In genomic region chr9:16044116-16044881, GRCh38 we compare ENCODE assay signal across 17 cellular contexts.
DNase-seq lines count a peak whose midpoint lies in the region; ATAC-seq and TF ChIP-seq lines count a peak whose summit lies in the region.
"Had no signal": no experiment of that assay in that cellular context is flagged by ENCODE, and none has a peak within 500 bp of the region (broad histone marks: within the 10 kb centered on the region; RNA-seq: fewer than 3 reads in every experiment).

No MANE protein-coding gene starts in this region.

- H3K9me2 ChIP-seq in GM23248 (ENCODE audit: insufficient read depth) (no peaks in the 10 kb centered on the region), PC-3 (replicated peaks; ENCODE audit: low read length) (no peaks in the 10 kb centered on the region)

- intact Hi-C loops in PC-3 (cut with micrococcal nuclease) (loop anchor here (5.0 kb wide), 1 partner anchor 172 kb away; no protein-coding TSS in a partner anchor), Caco-2 (cut with micrococcal nuclease; ENCODE audit: unreplicated experiment) (no loop called here)

- POLR2A ChIA-PET in PC-3 (lab: Charles Lee; ENCODE audit: unreplicated experiment), result no interaction called here
- POLR2A ChIA-PET in Caco-2 (lab: Charles Lee), result no interaction called here

- H3K4me1 ChIP-seq in GM23248 (ENCODE audit: insufficient read depth) (0 out of 2 replicates have a peak, but pooled peaks cover 4% of the 10 kb centered on the region), PC-3 (ENCODE audit: insufficient read depth, low read length) (peaks cover 28% of the 10 kb centered on the region), endodermal cell (ENCODE audit: control insufficient read depth, insufficient read depth, low read length) (peaks cover 16% of the 10 kb centered on the region), Caco-2 (no peaks in the 10 kb centered on the region)

- DNase-seq in GM23248, result no peak
- DNase-seq in PC-3, result peak; percentile 37
- peak; percentile 11 for DNase-seq in endodermal cell
- DNase-seq in Caco-2, result no peak
- no peak for DNase-seq in nucleus accumbens (lab: John Stamatoyannopoulos, UW)
- DNase-seq in activated CD8-positive, alpha-beta memory T cell treated with anti-CD3 and anti-CD28 coated beads, Interleukin-2, amount 10 ng/mL, durations not matched to agents 7 days and 5 days, result no peak
- DNase-seq: activated CD4-positive, alpha-beta T cell treated with anti-CD3 and anti-CD28 coated beads, Interleukin-2, amount 50 U/mL, for 48 hours; activated T-cell treated with anti-CD3 and anti-CD28 coated beads, Interleukin-2, amount 50 U/mL, for 24 hours; naive thymus-derived CD8-positive, alpha-beta T cell; NCI-H1694 treated with DMSO at 0.1 percent for 48 hours; NK-92 treated with Interleukin-12 subunit alpha and Interleukin-12 subunit beta, amount 100 ng/mL, for 24 hours; stimulated activated naive CD4-positive, alpha-beta T cell had no signal

- H3K27ac ChIP-seq in GM23248 (no peak overlapping the region), PC-3 (ENCODE audit: low read length) (peak overlapping the region; percentile 22; the same call in 1 of the 2 replicates), endodermal cell (ENCODE audit: low read depth, low read length) (no peak overlapping the region)
- H3K27ac ChIP-seq: VCaP had no signal

- CTCF ChIA-PET in PC-3 (lab: Charles Lee) (no interaction called here), Caco-2 (lab: Charles Lee) (no interaction called here)
- CTCF ChIA-PET in activated CD8-positive, alpha-beta memory T cell treated with anti-CD3 and anti-CD28 coated beads, Interleukin-2, amount 10 ng/mL, durations not matched to agents 7 days and 5 days (lab: Charles Lee), result no interaction called here

- no peak for TF ChIP-seq CTCF in PC-3 (conservative IDR thresholded peaks at IDR 0.05; ENCODE audit: low read depth, low read length)
- TF ChIP-seq CTCF in endodermal cell (conservative IDR thresholded peaks at IDR 0.05), result no peak
- TF ChIP-seq CTCF in nephron (IDR thresholded peaks at IDR 0.05; ENCODE audit: unreplicated experiment in 3 of 3), result no peak
- no peak for TF ChIP-seq CTCF in Caco-2 (IDR thresholded peaks at IDR 0.05; ENCODE audit: insufficient read depth in 1 of 2, low read depth in 1 of 2, low read length in 1 of 2, severe bottlenecking in 1 of 2, unreplicated experiment in 1 of 2)

- H3K79me2 ChIP-seq in GM23248 (ENCODE audit: insufficient read depth), result no peaks in the 10 kb centered on the region
- H3K79me2 ChIP-seq in PC-3 (ENCODE audit: low read length), result no peaks in the 10 kb centered on the region

- no peak overlapping the region for H3K4me2 ChIP-seq in GM23248 (ENCODE audit: unreplicated experiment)
- no peak overlapping the region for H3K4me2 ChIP-seq in PC-3 (ENCODE audit: low read length)

- peak overlapping the region; percentile 40; the same call in 1 of the 2 replicates for H2AFZ ChIP-seq in GM23248
- H2AFZ ChIP-seq in PC-3 (ENCODE audit: low read length), result peak overlapping the region; percentile 25; the same call in 1 of the 2 replicates

- ATAC-seq in PC-3 (peak; percentile 28; the same call in 1 of the 2 replicates), GM21717 (IDR thresholded peaks at IDR 0.05; ENCODE audit: unreplicated experiment) (no peak)
- ATAC-seq in activated CD8-positive, alpha-beta memory T cell treated with anti-CD3 and anti-CD28 coated beads, Interleukin-2, amount 10 ng/mL, durations not matched to agents 7 days and 5 days, result no peak
- ATAC-seq: naive thymus-derived CD8-positive, alpha-beta T cell had no signal

- H3K4me1 Mint-ChIP-seq in endodermal cell, result peaks cover 27% of the 10 kb centered on the region
- H3K4me1 Mint-ChIP-seq in nephron, result peaks cover 61% of the 10 kb centered on the region
- no peaks in the 10 kb centered on the region for H3K4me1 Mint-ChIP-seq in Caco-2 (ENCODE audit: low read depth, unreplicated experiment)
- no peaks in the 10 kb centered on the region for H3K4me1 Mint-ChIP-seq in activated CD8-positive, alpha-beta memory T cell treated with anti-CD3 and anti-CD28 coated beads, Interleukin-2, amount 10 ng/mL, durations not matched to agents 7 days and 5 days
- H3K4me1 Mint-ChIP-seq: activated naive CD4-positive, alpha-beta T cell treated with anti-CD3 and anti-CD28 coated beads, Interleukin-2, amount 50 U/mL, for 24 hours; naive thymus-derived CD8-positive, alpha-beta T cell had no signal

- no peak overlapping the region for H3K27ac Mint-ChIP-seq in endodermal cell
- H3K27ac Mint-ChIP-seq in nephron, result peak overlapping the region; percentile 95 to 99 (median 98)
- H3K27ac Mint-ChIP-seq in Caco-2 (ENCODE audit: unreplicated experiment), result no peak overlapping the region
- no peak overlapping the region for H3K27ac Mint-ChIP-seq in activated CD8-positive, alpha-beta memory T cell treated with anti-CD3 and anti-CD28 coated beads, Interleukin-2, amount 10 ng/mL, durations not matched to agents 7 days and 5 days
- H3K27ac Mint-ChIP-seq: activated naive CD4-positive, alpha-beta T cell treated with anti-CD3 and anti-CD28 coated beads, Interleukin-2, amount 50 U/mL, for 24 hours; activated T-cell treated with anti-CD3 and anti-CD28 coated beads, Interleukin-2, amount 50 U/mL, for 24 hours; naive thymus-derived CD8-positive, alpha-beta T cell; type B pancreatic cell had no signal

- in situ Hi-C loops in GM23248 (cut with MboI), result no loop called here

- no peak overlapping the region for H3K9ac ChIP-seq in GM23248
- no peak overlapping the region for H3K9ac ChIP-seq in PC-3 (ENCODE audit: low read length)
- no peak overlapping the region for H3K9ac ChIP-seq in endodermal cell (ENCODE audit: extremely low read depth, low read length, poor library complexity, severe bottlenecking)

- no peak overlapping the region for H3K4me3 ChIP-seq in GM23248
- H3K4me3 ChIP-seq in PC-3 (ENCODE audit: low read length), result no peak overlapping the region
- no peak overlapping the region for H3K4me3 ChIP-seq in endodermal cell (ENCODE audit: low read length)
- no peak overlapping the region for H3K4me3 ChIP-seq in Caco-2 (ENCODE audit: low read depth, low read length)

- no TSS peak for BruUV-seq in PC-3 (replicated peaks; lab: Mats Ljungman, UMichigan)
- BruUV-seq in Caco-2 (replicated peaks; lab: Mats Ljungman, UMichigan), result no TSS peak

- 64 to 72% methylated on average over 4 of the region's 4 CpGs for WGBS in GM23248 (ENCODE audit: low coverage in 1 of 2, low lambda C conversion rate in 2 of 2, missing lambda C conversion rate in 2 of 2), 2 experiments
- 80 to 88% methylated on average over 1 to 2 of the region's 4 CpGs for WGBS in endodermal cell (ENCODE audit: insufficient coverage in 1 of 2, insufficient read length in 1 of 2), 2 experiments

- H3K4me3 Mint-ChIP-seq in endodermal cell (no peak overlapping the region), nephron (peak overlapping the region in 1 of 3 experiments; percentile 34), Caco-2 (ENCODE audit: unreplicated experiment) (no peak overlapping the region)
- no peak overlapping the region for H3K4me3 Mint-ChIP-seq in activated CD8-positive, alpha-beta memory T cell treated with anti-CD3 and anti-CD28 coated beads, Interleukin-2, amount 10 ng/mL, durations not matched to agents 7 days and 5 days
- H3K4me3 Mint-ChIP-seq: activated naive CD4-positive, alpha-beta T cell treated with anti-CD3 and anti-CD28 coated beads, Interleukin-2, amount 50 U/mL, for 24 hours; activated T-cell treated with anti-CD3 and anti-CD28 coated beads, Interleukin-2, amount 50 U/mL, for 24 hours; naive thymus-derived CD8-positive, alpha-beta T cell; type B pancreatic cell had no signal

- H3K36me3 ChIP-seq in GM23248 (ENCODE audit: low read depth) (no peaks in the 10 kb centered on the region), PC-3 (ENCODE audit: low read depth, low read length) (no peaks in the 10 kb centered on the region), endodermal cell (ENCODE audit: control insufficient read depth, insufficient read depth, low read length) (no peaks in the 10 kb centered on the region), Caco-2 (ENCODE audit: control insufficient read depth, insufficient read depth, low read length) (no peaks in the 10 kb centered on the region)

- H3K9me3 ChIP-seq in GM23248 (ENCODE audit: low read depth) (no peaks in the 10 kb centered on the region), PC-3 (ENCODE audit: low read length) (no peaks in the 10 kb centered on the region), endodermal cell (ENCODE audit: control insufficient read depth, low read length) (no peaks in the 10 kb centered on the region), Caco-2 (no peaks in the 10 kb centered on the region)

- H3K36me3 Mint-ChIP-seq in endodermal cell (ENCODE audit: low read depth) (no peaks in the 10 kb centered on the region), nephron (ENCODE audit: low read depth) (no peaks in the 10 kb centered on the region), Caco-2 (ENCODE audit: insufficient read depth, unreplicated experiment) (no peaks in the 10 kb centered on the region)
- no peaks in the 10 kb centered on the region for H3K36me3 Mint-ChIP-seq in activated CD8-positive, alpha-beta memory T cell treated with anti-CD3 and anti-CD28 coated beads, Interleukin-2, amount 10 ng/mL, durations not matched to agents 7 days and 5 days
- H3K36me3 Mint-ChIP-seq: activated naive CD4-positive, alpha-beta T cell treated with anti-CD3 and anti-CD28 coated beads, Interleukin-2, amount 50 U/mL, for 24 hours; naive thymus-derived CD8-positive, alpha-beta T cell; type B pancreatic cell had no signal

- H4K20me1 ChIP-seq in GM23248 (ENCODE audit: insufficient read depth) (no peaks in the 10 kb centered on the region), PC-3 (ENCODE audit: low read length) (no peaks in the 10 kb centered on the region)

- H3K27me3 ChIP-seq in GM23248 (replicated peaks; ENCODE audit: insufficient read depth), result no peaks in the 10 kb centered on the region
- no peaks in the 10 kb centered on the region for H3K27me3 ChIP-seq in PC-3 (ENCODE audit: low read length)
- no peaks in the 10 kb centered on the region for H3K27me3 ChIP-seq in endodermal cell (ENCODE audit: control insufficient read depth, insufficient read depth, low read length, poor library complexity, severe bottlenecking)
- no peaks in the 10 kb centered on the region for H3K27me3 ChIP-seq in Caco-2 (replicated peaks; ENCODE audit: control insufficient read depth, insufficient read depth, low read length)

- H3K27me3 Mint-ChIP-seq in endodermal cell (ENCODE audit: insufficient read depth), result peaks cover 11% of the 10 kb centered on the region
- H3K27me3 Mint-ChIP-seq in nephron (ENCODE audit: low read depth), result no peaks in the 10 kb centered on the region
- H3K27me3 Mint-ChIP-seq in Caco-2 (ENCODE audit: insufficient read depth, unreplicated experiment), result no peaks in the 10 kb centered on the region
- no peaks in the 10 kb centered on the region for H3K27me3 Mint-ChIP-seq in activated CD8-positive, alpha-beta memory T cell treated with anti-CD3 and anti-CD28 coated beads, Interleukin-2, amount 10 ng/mL, durations not matched to agents 7 days and 5 days
- H3K27me3 Mint-ChIP-seq: activated naive CD4-positive, alpha-beta T cell treated with anti-CD3 and anti-CD28 coated beads, Interleukin-2, amount 50 U/mL, for 24 hours; activated T-cell treated with anti-CD3 and anti-CD28 coated beads, Interleukin-2, amount 50 U/mL, for 24 hours; naive thymus-derived CD8-positive, alpha-beta T cell; type B pancreatic cell had no signal

- H3K9me3 Mint-ChIP-seq in endodermal cell (no peaks in the 10 kb centered on the region), nephron (no peaks in the 10 kb centered on the region), Caco-2 (ENCODE audit: unreplicated experiment) (no peaks in the 10 kb centered on the region)
- H3K9me3 Mint-ChIP-seq in activated CD8-positive, alpha-beta memory T cell treated with anti-CD3 and anti-CD28 coated beads, Interleukin-2, amount 10 ng/mL, durations not matched to agents 7 days and 5 days (ENCODE audit: low read depth), result peaks cover 3% of the 10 kb centered on the region
- H3K9me3 Mint-ChIP-seq: activated naive CD4-positive, alpha-beta T cell treated with anti-CD3 and anti-CD28 coated beads, Interleukin-2, amount 50 U/mL, for 24 hours; activated T-cell treated with anti-CD3 and anti-CD28 coated beads, Interleukin-2, amount 50 U/mL, for 24 hours; naive thymus-derived CD8-positive, alpha-beta T cell had no signal

- H3F3A ChIP-seq in GM23248 (ENCODE audit: insufficient read depth), result no peaks in the 10 kb centered on the region
- no peaks in the 10 kb centered on the region for H3F3A ChIP-seq in PC-3 (ENCODE audit: low read length, unreplicated experiment)

Comparison
In these comparisons a context has a peak if more than half of its experiments do, and no peak if none do; other contexts are left out.
1. DNase-seq: peak in PC-3 (single experiment) and endodermal cell (single experiment); none in GM23248 (single experiment), Caco-2 (0 of 2), nucleus accumbens (0 of 56) and activated CD8-positive, alpha-beta memory T cell treated with anti-CD3 and anti-CD28 coated beads, Interleukin-2, amount 10 ng/mL, durations not matched to agents 7 days and 5 days (single experiment).
2. H3K27ac Mint-ChIP-seq: peak in nephron (3 of 3); none in endodermal cell (single experiment), Caco-2 (single experiment) and activated CD8-positive, alpha-beta memory T cell treated with anti-CD3 and anti-CD28 coated beads, Interleukin-2, amount 10 ng/mL, durations not matched to agents 7 days and 5 days (single experiment).